ENCODE assay signal across 8 cellular contexts in genomic region chr16:83356266-83356665, GRCh38.
DNase-seq lines count a peak whose midpoint lies in the region; ATAC-seq and TF ChIP-seq lines count a peak whose summit lies in the region.

No MANE protein-coding gene starts in this region.

- H3K9ac ChIP-seq in OCI-LY3 (ENCODE audit: low read length), result no peak overlapping the region

- no peaks in the 10 kb centered on the region for H3K79me2 ChIP-seq in OCI-LY3 (ENCODE audit: low read length)

- no peaks in the 10 kb centered on the region for H3K36me3 ChIP-seq in OCI-LY3 (replicated peaks; ENCODE audit: low read depth, low read length)
- no peaks in the 10 kb centered on the region for H3K36me3 ChIP-seq in mucosa of descending colon (ENCODE audit: low read depth)

- TF ChIP-seq CTCF in OCI-LY3 (IDR thresholded peaks at IDR 0.05; ENCODE audit: low read depth, low read length) (peak; percentile 65), mucosa of descending colon (IDR thresholded peaks at IDR 0.05) (peak; percentile 23)

- ATAC-seq in GM18498 (IDR thresholded peaks at IDR 0.05; ENCODE audit: unreplicated experiment) (peak; percentile 88), mucosa of descending colon (peak; percentile 51), HG02970 (IDR thresholded peaks at IDR 0.05; ENCODE audit: low FRiP score, unreplicated experiment) (no peak)

- H4K20me1 ChIP-seq in OCI-LY3 (ENCODE audit: insufficient read depth, low read length), result no peaks in the 10 kb centered on the region

- DNase-seq in AML-193 (lab: John Stamatoyannopoulos, UW) (peak; percentile 30), HuH-7 (ENCODE audit: low spot score) (peak; percentile 51), epithelial cell of prostate (ENCODE audit: low read depth, low spot score) (peak; percentile 84), mucosa of descending colon (peak in 1 of 3 donors; percentile 25)
- no peak for DNase-seq in activated effector memory CD4-positive, alpha-beta T cell treated with anti-CD3 and anti-CD28 coated beads, Interleukin-2, amount 50 U/mL, for 16 hours

- H3K9me3 ChIP-seq in OCI-LY3 (ENCODE audit: insufficient read depth, low read length) (no peaks in the 10 kb centered on the region), mucosa of descending colon (no peaks in the 10 kb centered on the region)

- H3K27ac ChIP-seq in OCI-LY3 (ENCODE audit: low read length) (no peak overlapping the region), epithelial cell of prostate (no peak overlapping the region)

- no peaks in the 10 kb centered on the region; the same call in 1 of the 2 replicates for H3K27me3 ChIP-seq in OCI-LY3 (ENCODE audit: low read depth, low read length)

- no peak overlapping the region for H2AFZ ChIP-seq in OCI-LY3 (ENCODE audit: low read depth, low read length)

- H3K4me3 ChIP-seq in OCI-LY3 (ENCODE audit: low read length) (no peak overlapping the region), mucosa of descending colon (no peak overlapping the region)

- intact Hi-C loops in mucosa of descending colon (cut with DNase I, micrococcal nuclease), result no loop called here

- H3K4me1 ChIP-seq in OCI-LY3 (ENCODE audit: low read length), result no peaks in the 10 kb centered on the region
- no peaks in the 10 kb centered on the region for H3K4me1 ChIP-seq in mucosa of descending colon (ENCODE audit: low read depth)

- no peak overlapping the region for H3K4me2 ChIP-seq in OCI-LY3 (ENCODE audit: low read length)
